8 cellular contexts compared by ENCODE assay signal in the genomic region with DNA sequence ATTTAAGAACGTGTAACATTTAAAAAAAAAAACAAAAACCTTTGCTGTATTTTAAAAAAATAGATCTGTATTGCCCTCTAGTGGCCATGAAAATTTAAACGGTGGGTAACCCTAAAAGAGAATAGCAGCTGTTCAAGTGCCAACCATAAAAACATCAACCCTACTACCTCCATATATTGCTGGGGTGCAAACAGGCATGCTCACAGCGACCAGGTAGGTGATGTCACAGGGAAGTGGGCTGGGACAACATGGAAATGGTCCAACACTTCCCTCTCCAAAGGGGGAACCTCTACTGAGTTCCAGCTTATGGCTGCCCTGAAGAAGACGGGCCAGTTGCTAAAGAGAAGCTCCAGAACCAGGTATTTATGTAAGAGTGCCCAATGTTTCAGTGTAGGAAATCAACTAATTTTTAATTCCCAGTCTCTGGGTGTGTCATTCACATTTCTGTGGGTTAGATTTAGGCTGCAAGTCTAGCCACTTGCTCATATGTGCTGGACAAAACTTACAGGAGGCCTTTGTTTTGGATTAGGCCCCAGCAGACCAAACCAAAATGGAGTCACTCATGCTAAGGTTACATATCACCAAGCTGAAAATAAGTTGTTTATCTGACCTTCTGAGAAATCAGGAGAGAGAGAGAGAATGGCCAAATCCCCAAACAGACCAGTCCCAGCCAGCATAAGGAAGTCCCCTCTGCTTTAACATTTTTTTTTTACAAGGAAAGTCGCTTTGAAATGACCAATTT. TPM values are rescaled to one million over a fixed set of nuclear protein-coding genes. Genes with fewer than 3 reads are reported as not detected.
DNase-seq lines count a peak whose midpoint lies in the region; ATAC-seq, FAIRE-seq and TF ChIP-seq lines count a peak whose summit lies in the region.

No MANE protein-coding gene starts in this region.

- H3K36me3 Mint-ChIP-seq in stimulated activated naive B cell treated with anti-CD40 and anti-IgM and Interleukin-4, amounts not matched to agents 10 μg/mL and 1 μg/mL and 100 μg/mL, for 72 hours = no peaks in the 10 kb centered on the region
- H3K36me3 Mint-ChIP-seq in activated naive CD8-positive, alpha-beta T cell treated with anti-CD3 and anti-CD28 coated beads, Interleukin-2, amount 50 U/mL, for 24 hours (ENCODE audit: low read depth) = peaks cover 2% of the 10 kb centered on the region

- peaks cover 5 to 8% of the 10 kb centered on the region in 2 donors for H3K9me3 Mint-ChIP-seq in stimulated activated naive B cell treated with anti-CD40 and anti-IgM and Interleukin-4, amounts not matched to agents 10 μg/mL and 1 μg/mL and 100 μg/mL, for 72 hours
- H3K9me3 Mint-ChIP-seq in activated naive CD8-positive, alpha-beta T cell treated with anti-CD3 and anti-CD28 coated beads, Interleukin-2, amount 50 U/mL, for 24 hours = peaks cover 7% of the 10 kb centered on the region

- H3K4me1 ChIP-seq in foreskin keratinocyte = no peaks in the 10 kb centered on the region

- H3K4me1 Mint-ChIP-seq in stimulated activated naive B cell treated with anti-CD40 and anti-IgM and Interleukin-4, amounts not matched to agents 10 μg/mL and 1 μg/mL and 100 μg/mL, for 72 hours = peaks cover 0 to 3% of the 10 kb centered on the region in 2 donors
- no peaks in the 10 kb centered on the region for H3K4me1 Mint-ChIP-seq in activated naive CD8-positive, alpha-beta T cell treated with anti-CD3 and anti-CD28 coated beads, Interleukin-2, amount 50 U/mL, for 24 hours

- no peak for FAIRE-seq in HTR-8/SVneo (lab: Jason Lieb, UNC)

- no peak overlapping the region for H3K27ac ChIP-seq in foreskin keratinocyte

- no peak overlapping the region for H3K27ac Mint-ChIP-seq in stimulated activated naive B cell treated with anti-CD40 and anti-IgM and Interleukin-4, amounts not matched to agents 10 μg/mL and 1 μg/mL and 100 μg/mL, for 72 hours
- H3K27ac Mint-ChIP-seq in activated naive CD8-positive, alpha-beta T cell treated with anti-CD3 and anti-CD28 coated beads, Interleukin-2, amount 50 U/mL, for 24 hours = no peak overlapping the region

- peaks cover 9% of the 10 kb centered on the region for H3K27me3 ChIP-seq in foreskin keratinocyte

- H3K27me3 Mint-ChIP-seq in stimulated activated naive B cell treated with anti-CD40 and anti-IgM and Interleukin-4, amounts not matched to agents 10 μg/mL and 1 μg/mL and 100 μg/mL, for 72 hours = peaks cover 8 to 26% of the 10 kb centered on the region in 2 donors
- peaks cover 12% of the 10 kb centered on the region for H3K27me3 Mint-ChIP-seq in activated naive CD8-positive, alpha-beta T cell treated with anti-CD3 and anti-CD28 coated beads, Interleukin-2, amount 50 U/mL, for 24 hours

- ATAC-seq in foreskin keratinocyte (peak; percentile 39), HG03439 (IDR thresholded peaks at IDR 0.05; ENCODE audit: unreplicated experiment) (no peak)
- peak; percentile 45 to 46 for ATAC-seq in stimulated activated naive B cell treated with anti-CD40 and anti-IgM and Interleukin-4, amounts not matched to agents 10 μg/mL and 1 μg/mL and 100 μg/mL, for 72 hours (replicated peaks)
- ATAC-seq in activated naive CD8-positive, alpha-beta T cell treated with anti-CD3 and anti-CD28 coated beads, Interleukin-2, amount 50 U/mL, for 24 hours = no peak

- no peak overlapping the region for H3K4me3 Mint-ChIP-seq in stimulated activated naive B cell treated with anti-CD40 and anti-IgM and Interleukin-4, amounts not matched to agents 10 μg/mL and 1 μg/mL and 100 μg/mL, for 72 hours
- no peak overlapping the region for H3K4me3 Mint-ChIP-seq in activated naive CD8-positive, alpha-beta T cell treated with anti-CD3 and anti-CD28 coated beads, Interleukin-2, amount 50 U/mL, for 24 hours

- peak; percentile 63 for TF ChIP-seq CTCF in foreskin keratinocyte (conservative IDR thresholded peaks at IDR 0.05)

- DNase-seq in DMS114 treated with DMSO at 0.1 percent for 48 hours (lab: John Stamatoyannopoulos, UW; ENCODE audit: unreplicated experiment) (peak; percentile 29), HTR-8/SVneo (ENCODE audit: insufficient read length, low spot score) (peak; percentile 5), RPMI8226 (peak; percentile 61), foreskin keratinocyte (no peak)
- DNase-seq in stimulated activated naive B cell treated with anti-CD40 and anti-IgM and Interleukin-4, amounts not matched to agents 10 μg/mL and 1 μg/mL and 100 μg/mL, for 72 hours = no peak
- no peak for DNase-seq in NK-92 treated with Interleukin-12 subunit alpha and Interleukin-12 subunit beta, amount 100 ng/mL, for 24 hours (lab: John Stamatoyannopoulos, UW)
- no peak for DNase-seq in activated naive CD8-positive, alpha-beta T cell treated with anti-CD3 and anti-CD28 coated beads, Interleukin-2, amount 50 U/mL, for 24 hours

RNA-seq across cellular contexts. Expression of a gene that starts 54.5 kb away (rescaled TPM):
- total RNA-seq in foreskin keratinocyte = 26.7 and 29.4 TPM in 2 replicates
- polyA plus RNA-seq in foreskin keratinocyte = 12.5 and 16.5 TPM in 2 replicates

Comparison
In these comparisons a context has a peak if more than half of its experiments do, and no peak if none do; other contexts are left out.
1. DNase-seq: peak in DMS114 treated with DMSO at 0.1 percent for 48 hours (single experiment), HTR-8/SVneo (single experiment) and RPMI8226 (single experiment); none in foreskin keratinocyte (0 of 2), stimulated activated naive B cell treated with anti-CD40 and anti-IgM and Interleukin-4, amounts not matched to agents 10 μg/mL and 1 μg/mL and 100 μg/mL, for 72 hours (single experiment), NK-92 treated with Interleukin-12 subunit alpha and Interleukin-12 subunit beta, amount 100 ng/mL, for 24 hours (single experiment) and activated naive CD8-positive, alpha-beta T cell treated with anti-CD3 and anti-CD28 coated beads, Interleukin-2, amount 50 U/mL, for 24 hours (single experiment).
2. ATAC-seq: peak in foreskin keratinocyte (single experiment) and stimulated activated naive B cell treated with anti-CD40 and anti-IgM and Interleukin-4, amounts not matched to agents 10 μg/mL and 1 μg/mL and 100 μg/mL, for 72 hours (2 of 2); none in HG03439 (single experiment) and activated naive CD8-positive, alpha-beta T cell treated with anti-CD3 and anti-CD28 coated beads, Interleukin-2, amount 50 U/mL, for 24 hours (single experiment).